Comparison of ENCODE assay signal across 8 cellular contexts in genomic region chr2:241148891-241149674, GRCh38. TPM values are rescaled to one million over a fixed set of nuclear protein-coding genes. Genes with fewer than 3 reads are reported as not detected.
DNase-seq lines count a peak whose midpoint lies in the region; ATAC-seq and TF ChIP-seq lines count a peak whose summit lies in the region.

Gene PASK, minus strand, starts transcription at chr2:241149472. Its CDS starts 6,440 bp downstream, at chr2:241143032.

- intact Hi-C loops in activated CD4-positive, alpha-beta T cell treated with anti-CD3 and anti-CD28 coated beads for 36 hours (cut with DNase I, micrococcal nuclease) = loop anchor here (1.0 to 2.0 kb wide), 7 partner anchors 123 to 588 kb away; partner anchors contain the start of genes ATG4B (in 1 of the 2), DTYMK (in 1 of the 2), DUSP28 (in 1 of the 2) and FARP2 (in 1 of the 2)

- POLR2A ChIA-PET in BJ (lab: Charles Lee) = interaction anchor here (0.7 kb wide), 1 partner anchor 228 kb away, joined by 3 read pairs; no protein-coding TSS in a partner anchor
- POLR2A ChIA-PET in activated CD4-positive, alpha-beta T cell treated with anti-CD3 and anti-CD28 coated beads for 36 hours (lab: Charles Lee) = interaction anchor here (0.6 to 1.0 kb wide), 4 partner anchors 21 to 158 kb away, joined by 4 to 6 read pairs (median 5); partner anchors contain the start of gene MTERF4

- H3K27me3 Mint-ChIP-seq in activated CD4-positive, alpha-beta T cell treated with anti-CD3 and anti-CD28 coated beads for 36 hours = no peaks in the 10 kb centered on the region

- peak within 1 kb of the TSS; percentile 91 for H3K27ac Mint-ChIP-seq in activated CD4-positive, alpha-beta T cell treated with anti-CD3 and anti-CD28 coated beads for 36 hours

- no peaks in the 10 kb centered on the region for H3K27me3 ChIP-seq in BJ (ENCODE audit: control insufficient read depth, insufficient read depth, low read length)

- H3K4me3 Mint-ChIP-seq in activated CD4-positive, alpha-beta T cell treated with anti-CD3 and anti-CD28 coated beads for 36 hours = peak within 1 kb of the TSS; percentile 88

- H3K9me3 Mint-ChIP-seq in activated CD4-positive, alpha-beta T cell treated with anti-CD3 and anti-CD28 coated beads for 36 hours (ENCODE audit: low read depth) = no peaks in the 10 kb centered on the region

- TF ChIP-seq CTCF in BJ (IDR thresholded peaks at IDR 0.05; ENCODE audit: insufficient read depth, low read depth, low read length) = no peak
- no peak for TF ChIP-seq CTCF in choroid plexus epithelial cell (conservative IDR thresholded peaks at IDR 0.05; ENCODE audit: low read depth, low read length)

- H3K36me3 Mint-ChIP-seq in activated CD4-positive, alpha-beta T cell treated with anti-CD3 and anti-CD28 coated beads for 36 hours (ENCODE audit: low read depth) = peaks cover 14% of the 10 kb centered on the region

- peaks cover 44% of the 10 kb centered on the region for H3K4me1 Mint-ChIP-seq in activated CD4-positive, alpha-beta T cell treated with anti-CD3 and anti-CD28 coated beads for 36 hours

- CTCF ChIA-PET in BJ (lab: Yijun Ruan, JAX) = interaction anchor here (0.7 to 1.4 kb wide), 2 partner anchors 235 to 309 kb away, joined by 3 to 4 read pairs; no protein-coding TSS in a partner anchor
- CTCF ChIA-PET in activated CD4-positive, alpha-beta T cell treated with anti-CD3 and anti-CD28 coated beads for 36 hours (lab: Charles Lee) = interaction anchor here (0.6 to 4.0 kb wide), 7 partner anchors 9 to 489 kb away, joined by 3 to 14 read pairs (median 3); partner anchors contain the start of genes HDLBP and SEPTIN2

- H3K36me3 ChIP-seq in BJ (ENCODE audit: control insufficient read depth, insufficient read depth, low read length) = no peaks in the 10 kb centered on the region; the same call in 1 of the 2 replicates

- peak; percentile 56 for ATAC-seq in HG03457 (IDR thresholded peaks at IDR 0.05; ENCODE audit: unreplicated experiment)
- ATAC-seq in activated CD4-positive, alpha-beta T cell treated with anti-CD3 and anti-CD28 coated beads for 36 hours = peak; percentile 85

- H3K4me3 ChIP-seq in BJ (ENCODE audit: low read depth, low read length) = peak within 1 kb of the TSS; percentile 66
- H3K4me3 ChIP-seq in choroid plexus epithelial cell (ENCODE audit: low read depth, low read length) = peak within 1 kb of the TSS; percentile 88

- DNase-seq in BJ (ENCODE audit: low read depth) = peak; percentile 51
- DNase-seq in GM19240 (ENCODE audit: insufficient read length, low spot score) = peak; percentile 92
- DNase-seq in NCI-H524 treated with DMSO at 0.1 percent for 48 hours (lab: John Stamatoyannopoulos, UW) = peak; percentile 72
- DNase-seq in activated CD4-positive, alpha-beta T cell treated with anti-CD3 and anti-CD28 coated beads for 36 hours = peak; percentile 98
- peak; percentile 97 for DNase-seq in choroid plexus epithelial cell (ENCODE audit: low read depth)
- DNase-seq in kidney tubule cell (ENCODE audit: low spot score) = peak; percentile 96
- DNase-seq in stimulated activated CD4-positive, alpha-beta T cell treated with anti-CD3 and anti-CD28 coated beads, Interleukin-1b, Interleukin-23, amount 100 ng/mL, for 24 hours (ENCODE audit: low read depth in 4 of 4, low spot score in 1 of 4) = peak; percentile 78 to 91 (median 88)

RNA-seq across cellular contexts. Expression of gene PASK, which starts in this region (rescaled TPM):
- 1.9 and 3.4 TPM in 2 replicates for polyA plus RNA-seq in BJ (2011; rRNA removed)
- 5.2 and 5.5 TPM in 2 replicates for polyA minus RNA-seq in BJ (2011; rRNA and poly(A)+ RNA removed)
- total RNA-seq in activated CD4-positive, alpha-beta T cell treated with anti-CD3 and anti-CD28 coated beads for 36 hours = 10 to 100 TPM; 62.9 to 88.1 TPM

Comparison
In these comparisons a context has a peak if more than half of its experiments do, and no peak if none do; other contexts are left out.
1. Peak in every context shown above with its lines: DNase-seq, ATAC-seq and H3K4me3 ChIP-seq.